1 cellular context compared by ENCODE assay signal in the genomic region with DNA sequence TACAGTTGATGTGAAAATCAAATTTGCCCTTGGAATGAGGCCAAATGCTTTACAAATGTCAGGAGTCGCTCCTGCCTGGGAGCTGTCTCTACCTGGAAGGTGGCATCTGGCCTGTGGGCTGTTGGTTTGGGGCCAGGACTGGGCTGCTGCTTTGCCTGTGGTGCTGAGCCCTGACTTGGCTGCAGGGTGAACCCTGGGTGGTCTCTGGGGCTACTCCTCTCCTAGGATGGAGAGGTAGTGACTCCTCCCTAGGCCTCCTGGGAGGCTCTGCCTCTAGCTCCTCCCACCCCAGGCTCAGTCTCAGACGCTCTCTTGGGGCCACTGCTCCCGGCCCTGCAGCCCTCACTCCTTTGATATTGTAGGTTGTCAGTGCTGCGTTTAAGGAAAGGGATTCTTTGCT.
TF ChIP-seq lines count a peak whose summit lies in the region.

No MANE protein-coding gene starts in this region.

TF ChIP-seq in GM23338, 12 proteins besides CTCF, POLR2A, EP300 and RAD21:
- TF ChIP-seq POLR2AphosphoS5 (IDR thresholded peaks at IDR 0.05; ENCODE audit: low read depth) (no peak), ETS1 (IDR thresholded peaks at IDR 0.05) (no peak), STAT1 (IDR thresholded peaks at IDR 0.05; ENCODE audit: unreplicated experiment) (no peak), ZNF331 (CRISPR knock-in tag; IDR thresholded peaks at IDR 0.05; ENCODE audit: low read depth) (no peak), ZNF114 (CRISPR knock-in tag; IDR thresholded peaks at IDR 0.05) (no peak), CREB1 (CRISPR knock-in tag; IDR thresholded peaks at IDR 0.05; ENCODE audit: low read depth) (no peak), EZH2phosphoT487 (IDR thresholded peaks at IDR 0.05; ENCODE audit: unreplicated experiment) (no peak), NANOG (IDR thresholded peaks at IDR 0.05; ENCODE audit: borderline replicate concordance) (no peak), JUNB (IDR thresholded peaks at IDR 0.05; ENCODE audit: unreplicated experiment) (no peak)
- TF ChIP-seq, protein P1, sequence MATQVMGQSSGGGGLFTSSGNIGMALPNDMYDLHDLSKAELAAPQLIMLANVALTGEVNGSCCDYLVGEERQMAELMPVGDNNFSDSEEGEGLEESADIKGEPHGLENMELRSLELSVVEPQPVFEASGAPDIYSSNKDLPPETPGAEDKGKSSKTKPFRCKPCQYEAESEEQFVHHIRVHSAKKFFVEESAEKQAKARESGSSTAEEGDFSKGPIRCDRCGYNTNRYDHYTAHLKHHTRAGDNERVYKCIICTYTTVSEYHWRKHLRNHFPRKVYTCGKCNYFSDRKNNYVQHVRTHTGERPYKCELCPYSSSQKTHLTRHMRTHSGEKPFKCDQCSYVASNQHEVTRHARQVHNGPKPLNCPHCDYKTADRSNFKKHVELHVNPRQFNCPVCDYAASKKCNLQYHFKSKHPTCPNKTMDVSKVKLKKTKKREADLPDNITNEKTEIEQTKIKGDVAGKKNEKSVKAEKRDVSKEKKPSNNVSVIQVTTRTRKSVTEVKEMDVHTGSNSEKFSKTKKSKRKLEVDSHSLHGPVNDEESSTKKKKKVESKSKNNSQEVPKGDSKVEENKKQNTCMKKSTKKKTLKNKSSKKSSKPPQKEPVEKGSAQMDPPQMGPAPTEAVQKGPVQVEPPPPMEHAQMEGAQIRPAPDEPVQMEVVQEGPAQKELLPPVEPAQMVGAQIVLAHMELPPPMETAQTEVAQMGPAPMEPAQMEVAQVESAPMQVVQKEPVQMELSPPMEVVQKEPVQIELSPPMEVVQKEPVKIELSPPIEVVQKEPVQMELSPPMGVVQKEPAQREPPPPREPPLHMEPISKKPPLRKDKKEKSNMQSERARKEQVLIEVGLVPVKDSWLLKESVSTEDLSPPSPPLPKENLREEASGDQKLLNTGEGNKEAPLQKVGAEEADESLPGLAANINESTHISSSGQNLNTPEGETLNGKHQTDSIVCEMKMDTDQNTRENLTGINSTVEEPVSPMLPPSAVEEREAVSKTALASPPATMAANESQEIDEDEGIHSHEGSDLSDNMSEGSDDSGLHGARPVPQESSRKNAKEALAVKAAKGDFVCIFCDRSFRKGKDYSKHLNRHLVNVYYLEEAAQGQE (IDR thresholded peaks at IDR 0.05; ENCODE audit: unreplicated experiment): no peak
- TF ChIP-seq, protein P2, sequence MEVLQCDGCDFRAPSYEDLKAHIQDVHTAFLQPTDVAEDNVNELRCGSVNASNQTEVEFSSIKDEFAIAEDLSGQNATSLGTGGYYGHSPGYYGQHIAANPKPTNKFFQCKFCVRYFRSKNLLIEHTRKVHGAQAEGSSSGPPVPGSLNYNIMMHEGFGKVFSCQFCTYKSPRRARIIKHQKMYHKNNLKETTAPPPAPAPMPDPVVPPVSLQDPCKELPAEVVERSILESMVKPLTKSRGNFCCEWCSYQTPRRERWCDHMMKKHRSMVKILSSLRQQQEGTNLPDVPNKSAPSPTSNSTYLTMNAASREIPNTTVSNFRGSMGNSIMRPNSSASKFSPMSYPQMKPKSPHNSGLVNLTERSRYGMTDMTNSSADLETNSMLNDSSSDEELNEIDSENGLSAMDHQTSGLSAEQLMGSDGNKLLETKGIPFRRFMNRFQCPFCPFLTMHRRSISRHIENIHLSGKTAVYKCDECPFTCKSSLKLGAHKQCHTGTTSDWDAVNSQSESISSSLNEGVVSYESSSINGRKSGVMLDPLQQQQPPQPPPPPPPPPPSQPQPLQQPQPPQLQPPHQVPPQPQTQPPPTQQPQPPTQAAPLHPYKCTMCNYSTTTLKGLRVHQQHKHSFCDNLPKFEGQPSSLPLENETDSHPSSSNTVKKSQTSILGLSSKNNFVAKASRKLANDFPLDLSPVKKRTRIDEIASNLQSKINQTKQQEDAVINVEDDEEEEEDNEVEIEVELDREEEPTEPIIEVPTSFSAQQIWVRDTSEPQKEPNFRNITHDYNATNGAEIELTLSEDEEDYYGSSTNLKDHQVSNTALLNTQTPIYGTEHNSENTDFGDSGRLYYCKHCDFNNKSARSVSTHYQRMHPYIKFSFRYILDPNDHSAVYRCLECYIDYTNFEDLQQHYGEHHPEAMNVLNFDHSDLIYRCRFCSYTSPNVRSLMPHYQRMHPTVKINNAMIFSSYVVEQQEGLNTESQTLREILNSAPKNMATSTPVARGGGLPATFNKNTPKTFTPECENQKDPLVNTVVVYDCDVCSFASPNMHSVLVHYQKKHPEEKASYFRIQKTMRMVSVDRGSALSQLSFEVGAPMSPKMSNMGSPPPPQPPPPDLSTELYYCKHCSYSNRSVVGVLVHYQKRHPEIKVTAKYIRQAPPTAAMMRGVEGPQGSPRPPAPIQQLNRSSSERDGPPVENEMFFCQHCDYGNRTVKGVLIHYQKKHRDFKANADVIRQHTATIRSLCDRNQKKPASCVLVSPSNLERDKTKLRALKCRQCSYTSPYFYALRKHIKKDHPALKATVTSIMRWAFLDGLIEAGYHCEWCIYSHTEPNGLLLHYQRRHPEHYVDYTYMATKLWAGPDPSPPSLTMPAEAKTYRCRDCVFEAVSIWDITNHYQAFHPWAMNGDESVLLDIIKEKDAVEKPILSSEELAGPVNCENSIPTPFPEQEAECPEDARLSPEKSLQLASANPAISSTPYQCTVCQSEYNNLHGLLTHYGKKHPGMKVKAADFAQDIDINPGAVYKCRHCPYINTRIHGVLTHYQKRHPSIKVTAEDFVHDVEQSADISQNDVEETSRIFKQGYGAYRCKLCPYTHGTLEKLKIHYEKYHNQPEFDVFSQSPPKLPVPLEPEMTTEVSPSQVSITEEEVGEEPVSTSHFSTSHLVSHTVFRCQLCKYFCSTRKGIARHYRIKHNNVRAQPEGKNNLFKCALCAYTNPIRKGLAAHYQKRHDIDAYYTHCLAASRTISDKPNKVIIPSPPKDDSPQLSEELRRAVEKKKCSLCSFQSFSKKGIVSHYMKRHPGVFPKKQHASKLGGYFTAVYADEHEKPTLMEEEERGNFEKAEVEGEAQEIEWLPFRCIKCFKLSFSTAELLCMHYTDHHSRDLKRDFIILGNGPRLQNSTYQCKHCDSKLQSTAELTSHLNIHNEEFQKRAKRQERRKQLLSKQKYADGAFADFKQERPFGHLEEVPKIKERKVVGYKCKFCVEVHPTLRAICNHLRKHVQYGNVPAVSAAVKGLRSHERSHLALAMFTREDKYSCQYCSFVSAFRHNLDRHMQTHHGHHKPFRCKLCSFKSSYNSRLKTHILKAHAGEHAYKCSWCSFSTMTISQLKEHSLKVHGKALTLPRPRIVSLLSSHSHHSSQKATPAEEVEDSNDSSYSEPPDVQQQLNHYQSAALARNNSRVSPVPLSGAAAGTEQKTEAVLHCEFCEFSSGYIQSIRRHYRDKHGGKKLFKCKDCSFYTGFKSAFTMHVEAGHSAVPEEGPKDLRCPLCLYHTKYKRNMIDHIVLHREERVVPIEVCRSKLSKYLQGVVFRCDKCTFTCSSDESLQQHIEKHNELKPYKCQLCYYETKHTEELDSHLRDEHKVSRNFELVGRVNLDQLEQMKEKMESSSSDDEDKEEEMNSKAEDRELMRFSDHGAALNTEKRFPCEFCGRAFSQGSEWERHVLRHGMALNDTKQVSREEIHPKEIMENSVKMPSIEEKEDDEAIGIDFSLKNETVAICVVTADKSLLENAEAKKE (CRISPR knock-in tag; IDR thresholded peaks at IDR 0.05): no peak
